Comparison of ENCODE assay signal across 8 cellular contexts in genomic region chr2:20349457-20350034, GRCh38. TPM values are rescaled to one million over a fixed set of nuclear protein-coding genes. Genes with fewer than 3 reads are reported as not detected.
DNase-seq lines count a peak whose midpoint lies in the region; ATAC-seq and TF ChIP-seq lines count a peak whose summit lies in the region.

No MANE protein-coding gene starts in this region.

- H3K4me3 ChIP-seq in cardiac muscle cell (peak overlapping the region; percentile 57), adrenal gland (peak overlapping the region in 3 of 4 donors; percentile 78 to 94 (median 93)), right lobe of liver (peak overlapping the region; percentile 72 to 87 (median 81))

- no peak for ATAC-seq in right lobe of liver
- ATAC-seq in HG03565 (IDR thresholded peaks at IDR 0.05; ENCODE audit: unreplicated experiment) = no peak

- peaks cover 21% of the 10 kb centered on the region for H3K36me3 Mint-ChIP-seq in type B pancreatic cell

- DNase-seq in cardiac muscle cell (ENCODE audit: low read depth in 1 of 2, low spot score in 1 of 2) (no peak), cardiac septum (ENCODE audit: low spot score) (no peak), adrenal gland (no peak), right lobe of liver (no peak), type B pancreatic cell (ENCODE audit: extremely low spot score, unreplicated experiment) (no peak), NCI-H446 (lab: John Stamatoyannopoulos, UW) (no peak)
- DNase-seq in stimulated activated CD4-positive, alpha-beta T cell treated with anti-CD3 and anti-CD28 coated beads, Interleukin-4, amount 100 ng/mL, for 4 hours = no peak

- H3K4me3 Mint-ChIP-seq in type B pancreatic cell = peak overlapping the region; percentile 89

- peaks cover 45% of the 10 kb centered on the region for H3K4me1 Mint-ChIP-seq in type B pancreatic cell (ENCODE audit: unreplicated experiment)

- H3K4me1 ChIP-seq in cardiac muscle cell (ENCODE audit: low read depth) (peaks cover 46% of the 10 kb centered on the region), adrenal gland (replicated peaks in 1 of 2) (peaks cover 26 to 47% of the 10 kb centered on the region in 2 donors), right lobe of liver (peaks cover 0 to 39% (median 18%) of the 10 kb centered on the region in 4 donors)

- H3K9me3 ChIP-seq in cardiac muscle cell (ENCODE audit: low read depth) (no peaks in the 10 kb centered on the region), adrenal gland (replicated peaks in 1 of 3) (no peaks in the 10 kb centered on the region), right lobe of liver (no peaks in the 10 kb centered on the region)

- H3K27me3 Mint-ChIP-seq in type B pancreatic cell = no peaks in the 10 kb centered on the region

- no peak for TF ChIP-seq CTCF in cardiac muscle cell (IDR thresholded peaks at IDR 0.05; ENCODE audit: low read depth, low read length)
- no peak for TF ChIP-seq CTCF in adrenal gland (IDR thresholded peaks at IDR 0.05)
- no peak for TF ChIP-seq CTCF in right lobe of liver (IDR thresholded peaks at IDR 0.05)
- no peak for TF ChIP-seq CTCF in type B pancreatic cell (conservative IDR thresholded peaks at IDR 0.05)

- WGBS in adrenal gland, 4 donors = 0 to 2% (median 1%) methylated on average over 7 of the region's 7 CpGs
- under 1% methylated on average over 7 of the region's 7 CpGs for WGBS in right lobe of liver (ENCODE audit: insufficient coverage, low coverage, low lambda C conversion rate, missing lambda C conversion rate)

- peak overlapping the region; percentile 99 for H3K27ac ChIP-seq in cardiac muscle cell
- peak overlapping the region in 4 of 5 donors; percentile 93 to 97 (median 95) for H3K27ac ChIP-seq in adrenal gland
- peak overlapping the region; percentile 95 to 96 (median 96) for H3K27ac ChIP-seq in right lobe of liver

- H3K27ac Mint-ChIP-seq in type B pancreatic cell = peak overlapping the region; percentile 80

- no peak for TF ChIP-seq POLR2A in adrenal gland (IDR thresholded peaks at IDR 0.05)
- TF ChIP-seq POLR2A in right lobe of liver (IDR thresholded peaks at IDR 0.05) = no peak

- no peaks in the 10 kb centered on the region for H3K9me3 Mint-ChIP-seq in type B pancreatic cell

- H3K27me3 ChIP-seq in cardiac muscle cell (no peaks in the 10 kb centered on the region), adrenal gland (no peaks in the 10 kb centered on the region), right lobe of liver (no peaks in the 10 kb centered on the region)

- intact Hi-C loops in cardiac septum (cut with DNase I) (no loop called here), adrenal gland (cut with DNase I) (no loop called here), right lobe of liver (cut with DNase I) (no loop called here)

- H3K36me3 ChIP-seq in cardiac muscle cell (no peaks in the 10 kb centered on the region), adrenal gland (replicated peaks in 1 of 2) (no peaks in the 10 kb centered on the region), right lobe of liver (no peaks in the 10 kb centered on the region)

RNA-seq across cellular contexts. Expression of gene PUM2, which starts 1.1 kb away (rescaled TPM):
- total RNA-seq in cardiac muscle cell = 27.3 and 35.8 TPM in 2 replicates
- polyA plus RNA-seq in cardiac muscle cell = 18.4 and 20.1 TPM in 2 replicates
- total RNA-seq in cardiac septum = 75.6 TPM
- total RNA-seq in adrenal gland = 100 to 1,000 TPM in 1 of 8 donors, 10 to 100 TPM in 7; 40.4 to 105 (median 61.3) TPM
- 10 to 100 TPM; 25.5 to 53.7 (median 36.3) TPM for polyA plus RNA-seq in adrenal gland
- 10 to 100 TPM; 31.3 to 62.2 (median 51.5) TPM for total RNA-seq in right lobe of liver
- 98.5 and 112 TPM in 2 replicates for total RNA-seq in type B pancreatic cell (ENCODE audit: low replicate concordance)
